ENCODE assay signal across 35 cellular contexts in genomic region chr18:42563995-42564394, GRCh38.
"Had no signal": no experiment of that assay in that cellular context is flagged by ENCODE, and none has a peak within 500 bp of the region (broad histone marks: within the 10 kb centered on the region; RNA-seq: fewer than 3 reads in every experiment).

No MANE protein-coding gene starts in this region.

- H3K4me3 ChIP-seq: MG63 had no signal

- H3K36me3 ChIP-seq: MG63 had no signal

- H3K9ac ChIP-seq: KMS-11 had no signal

- DNase-seq: Karpas-422, Kasumi-1, KG1, MG63, MV-4-11, NCI-H1048, NCI-H1092, NCI-H1092 treated with DMSO at 0.1 percent for 48 hours, NCI-H1105, NCI-H1105 treated with DMSO at 0.1 percent for 48 hours, NCI-H1417, NCI-H1417 treated with DMSO at 0.1 percent for 48 hours, NCI-H1436, NCI-H1436 treated with DMSO at 0.1 percent for 48 hours, NCI-H146, NCI-H1694, NCI-H1694 treated with DMSO at 0.1 percent for 48 hours, NCI-H187, NCI-H1930, NCI-H2029, NCI-H2029 treated with DMSO at 0.1 percent for 48 hours, NCI-H2081, NCI-H2081 treated with DMSO at 0.1 percent for 48 hours, NCI-H2107, NCI-H2171, NCI-H2171 treated with DMSO at 0.1 percent for 48 hours, NCI-H2227 treated with DMSO at 0.1 percent for 48 hours, NCI-H226, NCI-H345, NCI-H446, NCI-H446 treated with DMSO at 0.1 percent for 48 hours, NCI-H510A, NCI-H510A treated with DMSO at 0.1 percent for 48 hours, NCI-H524 had no signal

- H3K27ac ChIP-seq: KMS-11 had no signal

- H3K27me3 ChIP-seq: MG63 had no signal

- H3K4me2 ChIP-seq: KMS-11 had no signal

- H3K9me3 ChIP-seq: MG63 had no signal
